Comparison of ENCODE assay signal across 22 cellular contexts in the genomic region with DNA sequence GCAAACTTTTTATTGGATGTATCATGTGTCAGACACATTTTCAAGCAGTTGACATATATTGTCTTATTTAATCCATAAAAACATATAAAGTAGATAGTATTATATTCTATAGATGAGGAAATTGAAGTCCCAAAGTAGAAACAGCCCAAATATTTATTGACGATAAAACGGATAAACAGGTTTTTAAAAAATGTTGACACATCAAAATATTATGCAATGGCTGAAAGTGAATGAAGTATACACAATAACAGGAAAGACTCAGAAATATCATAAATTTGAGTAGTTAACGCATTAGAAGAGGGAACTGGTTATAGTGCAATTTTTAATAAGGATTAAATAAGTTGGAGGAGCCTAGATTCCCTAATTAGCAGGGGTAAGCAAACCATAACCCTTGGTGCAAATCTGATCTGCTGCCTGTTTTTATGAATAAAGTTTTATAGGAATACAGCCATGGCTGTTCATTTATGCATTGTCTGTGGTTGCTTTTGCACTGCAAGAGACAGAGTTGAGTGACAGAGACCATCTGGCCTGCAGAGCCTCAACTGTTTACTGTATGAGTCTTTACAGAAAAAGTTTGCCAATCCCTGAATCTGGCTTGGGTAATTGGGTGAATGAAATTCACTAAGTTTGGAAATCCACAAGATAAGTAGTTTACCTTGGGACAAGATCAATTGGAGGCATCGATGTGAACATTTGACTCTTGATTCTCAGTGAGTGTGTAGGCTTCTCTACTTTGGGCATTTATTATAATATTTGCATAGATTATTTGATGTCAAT.
"Had no signal": no experiment of that assay in that cellular context is flagged by ENCODE, and none has a peak within 500 bp of the region (broad histone marks: within the 10 kb centered on the region; RNA-seq: fewer than 3 reads in every experiment).

No MANE protein-coding gene starts in this region.

- ATAC-seq: heart right ventricle, left lung, lower lobe of right lung, psoas muscle had no signal

- FAIRE-seq: frontal cortex, small intestine had no signal

- H3K9me3 ChIP-seq: colonic mucosa, esophagus squamous epithelium, heart right ventricle, left lung, lower lobe of right lung, psoas muscle, sigmoid colon, stomach, thoracic aorta, transverse colon had no signal

- H3K27me3 ChIP-seq: colonic mucosa, esophagus squamous epithelium, left lung, sigmoid colon, stomach, transverse colon had no signal

- H3K27ac ChIP-seq: colonic mucosa, esophagus squamous epithelium, heart right ventricle, left lung, lower lobe of right lung, psoas muscle, sigmoid colon, stomach, thoracic aorta, transverse colon had no signal

- H3K36me3 ChIP-seq: colonic mucosa, esophagus squamous epithelium, heart right ventricle, left lung, lower lobe of right lung, sigmoid colon, stomach, thoracic aorta, transverse colon had no signal

- DNase-seq: colonic mucosa; dermis blood vessel endothelial cell; esophagus squamous epithelium; heart right ventricle; hypothalamus; islet precursor cell; left lung; lower lobe of right lung; midbrain; naive B cell; occipital lobe; psoas muscle; retina; sigmoid colon; small intestine; stimulated activated CD4-positive, alpha-beta T cell treated with anti-CD3 and anti-CD28 coated beads, Interleukin-12 subunit alpha, Interleukin-12 subunit beta, amount 100 ng/mL, for 4 hours; stimulated activated naive CD4-positive, alpha-beta T cell; stomach; substantia nigra; transverse colon had no signal

- H3K4me3 ChIP-seq: colonic mucosa, esophagus squamous epithelium, heart right ventricle, left lung, lower lobe of right lung, psoas muscle, sigmoid colon, stomach, thoracic aorta, transverse colon had no signal

- H3K4me1 ChIP-seq: colonic mucosa, esophagus squamous epithelium, heart right ventricle, left lung, psoas muscle, sigmoid colon, stomach, transverse colon had no signal
